ENCODE assay signal across 8 cellular contexts in the genomic region with DNA sequence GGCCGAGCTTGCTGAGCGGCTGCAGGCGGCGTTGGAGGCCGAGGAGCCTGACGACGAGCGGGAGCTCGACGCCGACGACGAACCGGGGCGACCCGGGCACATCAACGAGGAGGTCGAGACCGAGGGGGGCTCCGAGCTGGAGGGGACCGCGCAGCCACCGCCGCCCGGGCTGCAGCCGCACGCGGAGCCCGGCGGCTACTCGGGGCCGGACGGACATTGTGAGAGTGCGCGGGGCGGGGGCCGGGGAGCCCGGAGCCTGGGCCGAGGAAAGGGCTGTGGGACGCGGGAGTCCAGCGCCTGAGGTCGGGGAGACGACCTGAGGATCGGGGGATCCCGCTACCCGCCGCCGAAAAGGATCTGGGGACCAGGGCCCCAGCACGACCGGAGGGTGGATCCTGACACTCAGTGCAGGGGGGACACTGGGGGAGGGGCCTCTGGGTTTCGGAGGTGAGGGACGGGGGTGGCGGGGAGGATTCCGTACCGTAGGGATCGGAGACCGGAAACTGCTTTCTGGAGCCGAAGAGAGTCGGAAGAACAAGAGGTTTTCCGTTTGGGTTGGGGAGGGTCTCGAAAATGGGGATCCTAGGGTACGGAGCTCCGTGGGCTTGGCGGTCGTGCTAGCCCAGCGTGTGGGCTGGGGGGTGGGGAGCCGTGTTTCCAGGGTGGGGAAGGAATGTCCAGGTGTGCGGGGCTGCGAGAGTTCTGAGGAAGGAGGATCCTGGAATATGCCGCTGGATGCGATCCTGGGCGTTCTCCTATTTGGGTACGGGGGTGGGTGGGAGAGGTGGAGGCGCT. TPM values are rescaled to one million over a fixed set of nuclear protein-coding genes. Genes with fewer than 3 reads are reported as not detected.
DNase-seq lines count a peak whose midpoint lies in the region; ATAC-seq lines count a peak whose summit lies in the region.

No MANE protein-coding gene starts in this region.

- no peak overlapping the region for H4K5ac ChIP-seq in mesendoderm (ENCODE audit: low read length)

- no peak for ATAC-seq in HG03196 (IDR thresholded peaks at IDR 0.05; ENCODE audit: unreplicated experiment)

- peak overlapping the region; percentile 99 for H3K56ac ChIP-seq in mesendoderm (ENCODE audit: low read length)

- peaks cover 14 to 24% of the 10 kb centered on the region in 2 donors for H3K36me3 ChIP-seq in duodenal mucosa (ENCODE audit: control insufficient read depth in 1 of 2, insufficient read depth in 2 of 2, low read length in 2 of 2)
- peaks cover under 1% of the 10 kb centered on the region for H3K36me3 ChIP-seq in mesendoderm (ENCODE audit: control insufficient read depth, insufficient read depth, low read length)

- H3K9ac ChIP-seq in duodenal mucosa (ENCODE audit: low read depth in 1 of 2, low read length in 2 of 2) (peak overlapping the region; percentile 90 to 95), mesendoderm (ENCODE audit: low read length) (peak overlapping the region; percentile 97)

- H2AK5ac ChIP-seq in mesendoderm (ENCODE audit: low read length): peak overlapping the region; percentile 49

- peaks cover 41% of the 10 kb centered on the region for H3K79me2 ChIP-seq in mesendoderm (ENCODE audit: control insufficient read depth, insufficient read depth, low read length)

- DNase-seq in DMS 273 (lab: John Stamatoyannopoulos, UW; ENCODE audit: unreplicated experiment): peak; percentile 74
- DNase-seq in DMS 273 treated with DMSO at 0.1 percent for 48 hours (lab: John Stamatoyannopoulos, UW): no peak
- DNase-seq in NAMALWA (ENCODE audit: low spot score): peak; percentile 54
- peak; percentile 46 to 65 for DNase-seq in activated CD4-positive, alpha-beta T cell treated with anti-CD3 and anti-CD28 coated beads, Interleukin-2, amount 50 U/mL, for 24 hours (ENCODE audit: low read depth in 1 of 2, low spot score in 1 of 2)
- DNase-seq in mesendoderm: peak; percentile 71
- DNase-seq in stimulated activated CD8-positive, alpha-beta memory T cell treated with anti-CD3 and anti-CD28 coated beads, Interleukin-4, amount 100 ng/mL, for 24 hours (ENCODE audit: low read depth): peak; percentile 55

- peak overlapping the region; percentile 82 for H3K18ac ChIP-seq in mesendoderm (ENCODE audit: low read length)

- peak overlapping the region; percentile 1 for H3K23ac ChIP-seq in mesendoderm (ENCODE audit: low read length)

- H3K27ac ChIP-seq in duodenal mucosa (ENCODE audit: low read depth, low read length) (peak overlapping the region; percentile 95), mesendoderm (ENCODE audit: low read depth, low read length) (peak overlapping the region; percentile 91)

- no peak overlapping the region for H2BK15ac ChIP-seq in mesendoderm (replicated peaks; ENCODE audit: low read depth)

- H2BK5ac ChIP-seq in mesendoderm (ENCODE audit: low read length): peak overlapping the region; percentile 58

- H3K27me3 ChIP-seq in duodenal mucosa (ENCODE audit: control insufficient read depth in 1 of 2, insufficient read depth in 2 of 2, low read length in 2 of 2) (no peaks in the 10 kb centered on the region), mesendoderm (ENCODE audit: insufficient read depth, low read length, poor library complexity) (no peaks in the 10 kb centered on the region)

- H3K4me1 ChIP-seq in duodenal mucosa (ENCODE audit: control insufficient read depth in 1 of 2, insufficient read depth in 2 of 2, low read length in 2 of 2) (peaks cover 27% of the 10 kb centered on the region in 2 donors), mesendoderm (ENCODE audit: control insufficient read depth, low read depth, low read length) (peaks cover 5% of the 10 kb centered on the region)

- H4K8ac ChIP-seq in mesendoderm (ENCODE audit: low read depth, low read length): peak overlapping the region; percentile 13

- H3K4ac ChIP-seq in mesendoderm (ENCODE audit: low read depth, low read length): peak overlapping the region; percentile 99

- H3K4me3 ChIP-seq in duodenal mucosa (ENCODE audit: low read depth in 1 of 2, low read length in 2 of 2): peak overlapping the region; percentile 88 to 90
- peak overlapping the region; percentile 87 for H3K4me3 ChIP-seq in mesendoderm (ENCODE audit: low read length)

- peaks cover 4% of the 10 kb centered on the region for H3K79me1 ChIP-seq in mesendoderm (ENCODE audit: low read length)

- no CpG with 5 or more reads among the region's 75 CpGs for WGBS in mesendoderm (ENCODE audit: extremely low coverage, insufficient coverage, low lambda C conversion rate)

- peak overlapping the region; percentile 83 for H2BK120ac ChIP-seq in mesendoderm (ENCODE audit: low read depth, low read length)

- no peaks in the 10 kb centered on the region for H3K9me3 ChIP-seq in duodenal mucosa (ENCODE audit: control insufficient read depth in 1 of 2, low read length in 2 of 2)

- peak overlapping the region; percentile 82 for H3K4me2 ChIP-seq in mesendoderm (ENCODE audit: low read length)

RNA-seq across cellular contexts. Expression of gene HNRNPUL1, which starts 0.6 kb away (rescaled TPM):
- 241 TPM for polyA plus RNA-seq in mesendoderm (2013, experiment 1 of 2)
- polyA plus RNA-seq in mesendoderm (2013, experiment 2 of 2): 240 TPM

RNA-seq across cellular contexts. Expression of gene CCDC97, which starts 45.2 kb away (rescaled TPM):
- 33.2 TPM for polyA plus RNA-seq in mesendoderm (2013, experiment 1 of 2)
- polyA plus RNA-seq in mesendoderm (2013, experiment 2 of 2): 32.2 TPM

RNA-seq across cellular contexts. Expression of gene AXL, which starts 45.8 kb away (rescaled TPM):
- polyA plus RNA-seq in mesendoderm (2013, experiment 1 of 2): 17.2 TPM
- polyA plus RNA-seq in mesendoderm (2013, experiment 2 of 2): 18.3 TPM
